Comparison of ENCODE assay signal across 1 cellular context in genomic region chr17:42130310-42130936, GRCh38.
TF ChIP-seq lines count a peak whose summit lies in the region.

No MANE protein-coding gene starts in this region.

TF ChIP-seq in liver, 16 proteins besides CTCF, POLR2A, EP300 and RAD21 (continued from another document):
- TF ChIP-seq REST (IDR thresholded peaks at IDR 0.05) (no peak), FOXA2 (IDR thresholded peaks at IDR 0.05) (no peak), GABPA (IDR thresholded peaks at IDR 0.05 in 1 of 2, conservative IDR thresholded peaks at IDR 0.05 in 1 of 2) (no peak), FOXA1 (IDR thresholded peaks at IDR 0.05) (no peak)
TF ChIP-seq in liver: peak in this region for 0.
